In the genomic region with DNA sequence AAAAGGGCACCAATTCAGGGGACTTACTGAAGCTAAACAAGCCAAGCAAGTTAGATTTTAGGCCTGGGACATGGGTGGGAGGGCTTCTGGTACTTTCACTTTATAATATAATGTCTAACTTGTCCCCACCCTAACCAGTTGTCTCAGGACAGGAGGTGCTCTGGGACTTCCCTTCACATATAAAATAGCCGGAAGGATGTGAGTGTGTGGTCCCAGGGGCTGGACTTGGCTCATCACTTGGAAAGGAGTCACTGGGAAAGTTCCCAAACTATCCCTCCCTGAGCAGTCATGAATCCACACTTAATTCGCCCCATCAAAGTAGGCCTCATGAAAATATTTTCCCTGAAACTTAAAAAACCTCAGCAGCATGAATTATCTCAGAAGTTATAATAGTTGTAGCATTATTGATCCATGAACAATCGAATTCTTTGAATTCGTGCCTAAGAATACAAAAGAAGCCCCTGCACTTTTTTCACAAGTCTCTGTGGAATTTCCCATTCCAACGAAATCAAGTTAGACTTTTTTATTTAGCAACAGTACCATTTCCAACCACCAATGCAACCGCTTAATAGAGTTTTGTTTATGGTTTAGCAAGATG, we compare ENCODE assay signal across 14 cellular contexts.
A peak's percentile ranks its signal among the peaks of the same experiment; 100 is the strongest.
DNase-seq lines count a peak whose midpoint lies in the region; TF ChIP-seq lines count a peak whose summit lies in the region.
"Had no signal": no experiment of that assay in that cellular context is flagged by ENCODE, and none has a peak within 500 bp of the region (broad histone marks: within the 10 kb centered on the region; RNA-seq: fewer than 3 reads in every experiment).

No MANE protein-coding gene starts in this region.

- no peaks in the 10 kb centered on the region for H3K36me3 ChIP-seq in SJCRH30
- H3K36me3 ChIP-seq in skeletal muscle satellite cell (ENCODE audit: insufficient read depth, low read length) = no peaks in the 10 kb centered on the region

- H3K27ac ChIP-seq in SJCRH30 = no peak overlapping the region
- H3K27ac ChIP-seq: HL-60 had no signal

- H3K9me3 ChIP-seq in SJCRH30 (replicated peaks) (no peaks in the 10 kb centered on the region), skeletal muscle satellite cell (replicated peaks; ENCODE audit: low read length) (no peaks in the 10 kb centered on the region)
- H3K9me3 ChIP-seq: Caco-2 had no signal

- H3K4me3 ChIP-seq in SJCRH30 (no peak overlapping the region), foreskin fibroblast (ENCODE audit: low read depth in 1 of 2, low read length in 2 of 2) (no peak overlapping the region), skeletal muscle satellite cell (ENCODE audit: low read length) (no peak overlapping the region)

- H3K4me1 ChIP-seq in SJCRH30 = peaks cover 11% of the 10 kb centered on the region; the same call in 1 of the 2 replicates
- peaks cover 7% of the 10 kb centered on the region for H3K4me1 ChIP-seq in skeletal muscle satellite cell (ENCODE audit: control insufficient read depth, insufficient read depth, low read length)
- H3K4me1 ChIP-seq: Caco-2 had no signal

- no peak for TF ChIP-seq CTCF in foreskin fibroblast (IDR thresholded peaks at IDR 0.05; ENCODE audit: low read depth, low read length)

- H3K4me2 ChIP-seq in skeletal muscle satellite cell (ENCODE audit: low read length) = peak overlapping the region; percentile 31

- H3K27me3 ChIP-seq in SJCRH30 = no peaks in the 10 kb centered on the region
- H3K27me3 ChIP-seq in skeletal muscle satellite cell (ENCODE audit: control insufficient read depth, insufficient read depth, low read length) = no peaks in the 10 kb centered on the region

- H3K9ac ChIP-seq in skeletal muscle satellite cell (ENCODE audit: low read depth, low read length) = no peak overlapping the region

- DNase-seq in ELR (ENCODE audit: low read depth) (peak; percentile 22), SJCRH30 (peak; percentile 33 to 53), foreskin fibroblast (peak; percentile 13 to 65), T1000 (lab: John Stamatoyannopoulos, UW) (no peak)
- DNase-seq in stimulated activated CD4-positive, alpha-beta T cell treated with anti-CD3 and anti-CD28 coated beads, Interleukin-4, amount 100 ng/mL, for 24 hours = no peak
- DNase-seq in activated T-cell treated with anti-CD3 and anti-CD28 coated beads, Interleukin-2, amount 50 U/mL, for 1 hour = no peak
- no peak for DNase-seq in stimulated activated CD8-positive, alpha-beta memory T cell treated with anti-CD3 and anti-CD28 coated beads, Interleukin-4, amount 100 ng/mL, for 48 hours
- DNase-seq: Caco-2; effector memory CD8-positive, alpha-beta T cell; HCEC 1CT; NCI-H146; small intestine had no signal

Comparison
In these comparisons a context has a peak if more than half of its experiments do, and no peak if none do; other contexts are left out.
1. DNase-seq: peak in ELR (single experiment), SJCRH30 (2 of 2) and foreskin fibroblast (2 of 2); none in stimulated activated CD4-positive, alpha-beta T cell treated with anti-CD3 and anti-CD28 coated beads, Interleukin-4, amount 100 ng/mL, for 24 hours (single experiment), T1000 (single experiment), activated T-cell treated with anti-CD3 and anti-CD28 coated beads, Interleukin-2, amount 50 U/mL, for 1 hour (single experiment) and stimulated activated CD8-positive, alpha-beta memory T cell treated with anti-CD3 and anti-CD28 coated beads, Interleukin-4, amount 100 ng/mL, for 48 hours (single experiment).